9 cellular contexts compared by ENCODE assay signal in genomic region chr17:30380106-30380420, GRCh38. TPM values are rescaled to one million over a fixed set of nuclear protein-coding genes. Genes with fewer than 3 reads are reported as not detected.
DNase-seq lines count a peak whose midpoint lies in the region; ATAC-seq, FAIRE-seq and TF ChIP-seq lines count a peak whose summit lies in the region.
"Had no signal": no experiment of that assay in that cellular context is flagged by ENCODE, and none has a peak within 500 bp of the region (broad histone marks: within the 10 kb centered on the region; RNA-seq: fewer than 3 reads in every experiment).

No MANE protein-coding gene starts in this region.

- H3K9ac ChIP-seq in Karpas-422 (ENCODE audit: low read length) (peak overlapping the region; percentile 77; the same call in 1 of the 2 replicates), mammary epithelial cell (ENCODE audit: insufficient read depth, low read length) (peak overlapping the region; percentile 44)

- CTCF ChIA-PET in mammary epithelial cell (lab: Charles Lee; ENCODE audit: low non-redundant PET): no interaction called here

- in situ Hi-C loops in mammary epithelial cell (cut with MboI; ENCODE audit: low sequenced_read_pairs in 2 of 2): no loop called here

- TF ChIP-seq CTCF in GM12864 (IDR thresholded peaks at IDR 0.05; ENCODE audit: low read depth, low read length, missing control alignments) (no peak), mammary epithelial cell (conservative IDR thresholded peaks at IDR 0.05 in 1 of 2, IDR thresholded peaks at IDR 0.05 in 1 of 2; ENCODE audit: extremely low read depth in 1 of 2, insufficient read depth in 1 of 2, low read depth in 1 of 2, low read length in 2 of 2) (no peak)

- H3K4me2 ChIP-seq in Karpas-422 (ENCODE audit: low read depth, low read length, poor library complexity, severe bottlenecking) (peak overlapping the region; percentile 94), mammary epithelial cell (ENCODE audit: insufficient read depth, low read depth, low read length) (peak overlapping the region; percentile 95)

- H3K9me3 ChIP-seq in Karpas-422 (ENCODE audit: low read length): no peaks in the 10 kb centered on the region
- no peaks in the 10 kb centered on the region for H3K9me3 ChIP-seq in mammary epithelial cell (replicated peaks; ENCODE audit: insufficient read depth, low read length)

- H3K79me2 ChIP-seq in Karpas-422 (ENCODE audit: low read length) (no peaks in the 10 kb centered on the region), mammary epithelial cell (ENCODE audit: insufficient read depth, low read length) (peaks cover 44% of the 10 kb centered on the region)

- DNase-seq in GM12864 (ENCODE audit: low read depth): no peak
- DNase-seq in Karpas-422: peak; percentile 76
- DNase-seq in mammary epithelial cell: no peak
- DNase-seq in myocyte (ENCODE audit: low read depth): peak; percentile 8
- DNase-seq in urothelium cell line (ENCODE audit: low spot score): no peak
- no peak for DNase-seq in stimulated activated CD4-positive, alpha-beta T cell treated with anti-CD3 and anti-CD28 coated beads, Interleukin-15, amount 100 ng/mL, for 24 hours
- DNase-seq in stimulated activated CD4-positive, alpha-beta T cell treated with anti-CD3 and anti-CD28 coated beads, Interleukin-4, amount 100 ng/mL, for 1 hour: no peak

- H3K27ac ChIP-seq in Karpas-422 (ENCODE audit: low read length) (no peak overlapping the region), mammary epithelial cell (ENCODE audit: insufficient read depth, low read depth, low read length) (no peak overlapping the region)

- H2AFZ ChIP-seq in Karpas-422 (ENCODE audit: low read length) (no peak overlapping the region), mammary epithelial cell (ENCODE audit: low read depth, low read length) (peak overlapping the region; percentile 98)

- intact Hi-C loops in mammary epithelial cell (cut with micrococcal nuclease): loop anchor here (1.0 kb wide), 2 partner anchors 36 to 40 kb away; no protein-coding TSS in a partner anchor

- H3K4me1 ChIP-seq in Karpas-422 (ENCODE audit: low read length): peaks cover 39% of the 10 kb centered on the region
- H3K4me1 ChIP-seq in mammary epithelial cell (ENCODE audit: insufficient read depth, low read length): peaks cover 24% of the 10 kb centered on the region

- H3K9me2 ChIP-seq in Karpas-422 (replicated peaks; ENCODE audit: insufficient read depth, low read length): no peaks in the 10 kb centered on the region

- H3K4me3 ChIP-seq in GM12864 (ENCODE audit: low read depth, low read length) (peak overlapping the region; percentile 83), Karpas-422 (ENCODE audit: low read length) (peak overlapping the region; percentile 80), mammary epithelial cell (replicated peaks in 1 of 3; ENCODE audit: insufficient read depth in 1 of 3, low read depth in 2 of 3, low read length in 3 of 3) (peak overlapping the region; percentile 69 to 89 (median 76))

- ATAC-seq in HG03139 (IDR thresholded peaks at IDR 0.05; ENCODE audit: unreplicated experiment): no peak

- 4% methylated on average over 4 of the region's 4 CpGs for WGBS in mammary epithelial cell (ENCODE audit: low coverage, missing lambda C conversion rate)

- FAIRE-seq in urothelium cell line (lab: Jason Lieb, UNC): no peak

- dilution Hi-C loops in mammary epithelial cell (cut with HindIII; ENCODE audit: low sequenced_read_pairs): no loop called here

- H3K27me3 ChIP-seq in Karpas-422 (ENCODE audit: low read length) (no peaks in the 10 kb centered on the region), mammary epithelial cell (ENCODE audit: insufficient read depth, low read length) (no peaks in the 10 kb centered on the region)

- BruUV-seq in mammary epithelial cell (replicated peaks; lab: Mats Ljungman, UMichigan): no TSS peak

- H4K20me1 ChIP-seq in Karpas-422 (ENCODE audit: insufficient read depth, low read depth, low read length): peaks cover 28% of the 10 kb centered on the region
- H4K20me1 ChIP-seq in mammary epithelial cell (ENCODE audit: insufficient read depth, low read length): no peaks in the 10 kb centered on the region

- no peaks in the 10 kb centered on the region for H3K36me3 ChIP-seq in Karpas-422 (ENCODE audit: insufficient read depth, low read length)
- no peaks in the 10 kb centered on the region for H3K36me3 ChIP-seq in mammary epithelial cell (ENCODE audit: insufficient read depth, low read length)

RNA-seq across cellular contexts. Expression of gene CPD, which starts 1.3 kb away (rescaled TPM):
- 18.4 and 19.2 TPM in 2 replicates for total RNA-seq in Karpas-422 (2014; rRNA removed; shearing (Covaris generic); ENCODE audit: low replicate concordance)
- total RNA-seq in mammary epithelial cell (100 to 1,000 TPM in 1 of 2 donors, 10 to 100 TPM in 1; 56.0 to 136 TPM), myocyte (30.8 and 37.7 TPM in 2 replicates)
- polyA plus RNA-seq in mammary epithelial cell: 23.6 TPM
- polyA minus RNA-seq in mammary epithelial cell: 124 TPM
- 16.4 TPM for polyA plus RNA-seq in myocyte (2012)

RNA-seq across cellular contexts. Expression of gene TMIGD1, which starts 46.2 kb away (rescaled TPM):
- total RNA-seq in Karpas-422 (2014; rRNA removed; shearing (Covaris generic); ENCODE audit: low replicate concordance): not detected in 2 replicates
- total RNA-seq in mammary epithelial cell (not detected), myocyte (not detected in 2 replicates)
- polyA plus RNA-seq in mammary epithelial cell: not detected
- polyA minus RNA-seq in mammary epithelial cell: not detected
- not detected for polyA plus RNA-seq in myocyte (2012)
- total RNA-seq: T-helper 2 cell treated with Interferon-gamma antibody and Interleukin-4, amounts not matched to agents 100 ng/mL and 5 ng/mL, for 36 hours had no signal

Comparison
In these comparisons a context has a peak if more than half of its experiments do, and no peak if none do; other contexts are left out.
1. DNase-seq: peak in Karpas-422 (single experiment) and myocyte (single experiment); none in GM12864 (single experiment), mammary epithelial cell (single experiment), urothelium cell line (single experiment), stimulated activated CD4-positive, alpha-beta T cell treated with anti-CD3 and anti-CD28 coated beads, Interleukin-15, amount 100 ng/mL, for 24 hours (single experiment) and stimulated activated CD4-positive, alpha-beta T cell treated with anti-CD3 and anti-CD28 coated beads, Interleukin-4, amount 100 ng/mL, for 1 hour (single experiment).
2. Peak in every context shown above with its lines, with median percentiles within 50 percentile points of each other: H3K4me3 ChIP-seq.